In genomic region chr17:75345514-75346167, GRCh38 we compare ENCODE assay signal across 2 cellular contexts.
TF ChIP-seq lines count a peak whose summit lies in the region.

No MANE protein-coding gene starts in this region.

TF ChIP-seq in GM23338, 12 proteins besides CTCF, POLR2A, EP300 and RAD21:
- TF ChIP-seq NANOG (IDR thresholded peaks at IDR 0.05; ENCODE audit: borderline replicate concordance) (no peak; the same call in 1 of the 2 replicates), STAT1 (IDR thresholded peaks at IDR 0.05; ENCODE audit: unreplicated experiment) (no peak), REST (IDR thresholded peaks at IDR 0.05; ENCODE audit: unreplicated experiment) (no peak), ZNF462 (CRISPR knock-in tag; IDR thresholded peaks at IDR 0.05) (no peak), ZNF331 (CRISPR knock-in tag; IDR thresholded peaks at IDR 0.05; ENCODE audit: low read depth) (no peak), EZH2phosphoT487 (IDR thresholded peaks at IDR 0.05; ENCODE audit: unreplicated experiment) (no peak), ZNF114 (CRISPR knock-in tag; IDR thresholded peaks at IDR 0.05) (no peak), POLR2AphosphoS5 (IDR thresholded peaks at IDR 0.05; ENCODE audit: low read depth) (no peak), CREB1 (CRISPR knock-in tag; IDR thresholded peaks at IDR 0.05; ENCODE audit: low read depth) (no peak), EZH2 (IDR thresholded peaks at IDR 0.05; ENCODE audit: low read depth, unreplicated experiment) (no peak), JUNB (IDR thresholded peaks at IDR 0.05; ENCODE audit: unreplicated experiment) (no peak)
- TF ChIP-seq, protein P1, sequence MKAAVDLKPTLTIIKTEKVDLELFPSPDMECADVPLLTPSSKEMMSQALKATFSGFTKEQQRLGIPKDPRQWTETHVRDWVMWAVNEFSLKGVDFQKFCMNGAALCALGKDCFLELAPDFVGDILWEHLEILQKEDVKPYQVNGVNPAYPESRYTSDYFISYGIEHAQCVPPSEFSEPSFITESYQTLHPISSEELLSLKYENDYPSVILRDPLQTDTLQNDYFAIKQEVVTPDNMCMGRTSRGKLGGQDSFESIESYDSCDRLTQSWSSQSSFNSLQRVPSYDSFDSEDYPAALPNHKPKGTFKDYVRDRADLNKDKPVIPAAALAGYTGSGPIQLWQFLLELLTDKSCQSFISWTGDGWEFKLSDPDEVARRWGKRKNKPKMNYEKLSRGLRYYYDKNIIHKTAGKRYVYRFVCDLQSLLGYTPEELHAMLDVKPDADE (IDR thresholded peaks at IDR 0.05), result no peak
TF ChIP-seq in GM23338: peak in this region for 0.

TF ChIP-seq in GM12878, 131 proteins besides CTCF, POLR2A, EP300 and RAD21 (continued from another document and continues in another):
- TF ChIP-seq CREM (IDR thresholded peaks at IDR 0.05; ENCODE audit: low read depth), result 0 out of 2 replicates have a peak, but pooled peaks have one; percentile 13
- no peak for TF ChIP-seq HDAC2 (IDR thresholded peaks at IDR 0.05)
- TF ChIP-seq, protein P2, sequence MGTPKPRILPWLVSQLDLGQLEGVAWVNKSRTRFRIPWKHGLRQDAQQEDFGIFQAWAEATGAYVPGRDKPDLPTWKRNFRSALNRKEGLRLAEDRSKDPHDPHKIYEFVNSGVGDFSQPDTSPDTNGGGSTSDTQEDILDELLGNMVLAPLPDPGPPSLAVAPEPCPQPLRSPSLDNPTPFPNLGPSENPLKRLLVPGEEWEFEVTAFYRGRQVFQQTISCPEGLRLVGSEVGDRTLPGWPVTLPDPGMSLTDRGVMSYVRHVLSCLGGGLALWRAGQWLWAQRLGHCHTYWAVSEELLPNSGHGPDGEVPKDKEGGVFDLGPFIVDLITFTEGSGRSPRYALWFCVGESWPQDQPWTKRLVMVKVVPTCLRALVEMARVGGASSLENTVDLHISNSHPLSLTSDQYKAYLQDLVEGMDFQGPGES (IDR thresholded peaks at IDR 0.05), result no peak
- peak; percentile 45; the same call in 1 of the 2 replicates for TF ChIP-seq MTA2 (IDR thresholded peaks at IDR 0.05; ENCODE audit: low read depth)
- peak; percentile 20; the same call in 1 of the 2 replicates for TF ChIP-seq SMC3 (IDR thresholded peaks at IDR 0.05; ENCODE audit: borderline replicate concordance, low read length)
- peak; percentile 98; the same call in 2 of the 3 replicates for TF ChIP-seq POU2F2 (IDR thresholded peaks at IDR 0.05; ENCODE audit: borderline replicate concordance, low read depth, low read length)
- no peak for TF ChIP-seq E2F8 (IDR thresholded peaks at IDR 0.05; ENCODE audit: low read depth, partially characterized antibody)
- no peak for TF ChIP-seq MYB (IDR thresholded peaks at IDR 0.05; ENCODE audit: borderline replicate concordance, low read depth, low read length)
- TF ChIP-seq POLR2AphosphoS5 (IDR thresholded peaks at IDR 0.05; ENCODE audit: low read length), result no peak
- no peak for TF ChIP-seq RCOR1 (conservative IDR thresholded peaks at IDR 0.05; ENCODE audit: low read depth, low read length)
- TF ChIP-seq PKNOX1 (IDR thresholded peaks at IDR 0.05), result peak; percentile 93
- peak; percentile 11 to 30; a peak in 2 of 4 replicates for TF ChIP-seq IKZF2 (IDR thresholded peaks at IDR 0.05)
- TF ChIP-seq CHD2 (IDR thresholded peaks at IDR 0.05; ENCODE audit: borderline replicate concordance, low read depth, low read length), result peak; percentile 67; the same call in 1 of the 2 replicates
- no peak; the same call in 1 of the 2 replicates for TF ChIP-seq MXI1 (IDR thresholded peaks at IDR 0.05; ENCODE audit: low read depth, low read length)
- no peak for TF ChIP-seq ZBTB4 (CRISPR knock-in tag; IDR thresholded peaks at IDR 0.05)
- TF ChIP-seq IKZF1 (conservative IDR thresholded peaks at IDR 0.05), result 0 out of 2 replicates have a peak, but pooled peaks have one; percentile 36
- TF ChIP-seq BMI1 (IDR thresholded peaks at IDR 0.05; ENCODE audit: borderline replicate concordance), result no peak
- TF ChIP-seq RUNX3 (IDR thresholded peaks at IDR 0.05; ENCODE audit: low read length), result peak; percentile 88
- no peak for TF ChIP-seq NFYA (IDR thresholded peaks at IDR 0.05; ENCODE audit: borderline replicate concordance, low read depth, low read length)
- TF ChIP-seq JUNB (IDR thresholded peaks at IDR 0.05), result no peak
- no peak for TF ChIP-seq RFX5 (IDR thresholded peaks at IDR 0.05; ENCODE audit: low read depth, low read length)
- no peak for TF ChIP-seq EED (IDR thresholded peaks at IDR 0.05; ENCODE audit: low read depth)
- no peak for TF ChIP-seq SREBF2 (IDR thresholded peaks at IDR 0.05; ENCODE audit: low read length)
- no peak for TF ChIP-seq ZNF274 (IDR thresholded peaks at IDR 0.05; ENCODE audit: insufficient read depth, insufficient read length)
- no peak; the same call in 1 of the 2 replicates for TF ChIP-seq ZNF384 (IDR thresholded peaks at IDR 0.05; ENCODE audit: borderline replicate concordance, low read depth, low read length)
- TF ChIP-seq TAF1 (IDR thresholded peaks at IDR 0.05; ENCODE audit: borderline replicate concordance, low read depth, low read length), result peak; percentile 58; the same call in 1 of the 2 replicates
- no peak for TF ChIP-seq ZNF687 (IDR thresholded peaks at IDR 0.05)
- TF ChIP-seq, protein P3, sequence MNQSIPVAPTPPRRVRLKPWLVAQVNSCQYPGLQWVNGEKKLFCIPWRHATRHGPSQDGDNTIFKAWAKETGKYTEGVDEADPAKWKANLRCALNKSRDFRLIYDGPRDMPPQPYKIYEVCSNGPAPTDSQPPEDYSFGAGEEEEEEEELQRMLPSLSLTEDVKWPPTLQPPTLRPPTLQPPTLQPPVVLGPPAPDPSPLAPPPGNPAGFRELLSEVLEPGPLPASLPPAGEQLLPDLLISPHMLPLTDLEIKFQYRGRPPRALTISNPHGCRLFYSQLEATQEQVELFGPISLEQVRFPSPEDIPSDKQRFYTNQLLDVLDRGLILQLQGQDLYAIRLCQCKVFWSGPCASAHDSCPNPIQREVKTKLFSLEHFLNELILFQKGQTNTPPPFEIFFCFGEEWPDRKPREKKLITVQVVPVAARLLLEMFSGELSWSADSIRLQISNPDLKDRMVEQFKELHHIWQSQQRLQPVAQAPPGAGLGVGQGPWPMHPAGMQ (IDR thresholded peaks at IDR 0.05; ENCODE audit: borderline replicate concordance), result no peak
- TF ChIP-seq NKRF (conservative IDR thresholded peaks at IDR 0.05), result no peak
- TF ChIP-seq BHLHE40 (IDR thresholded peaks at IDR 0.05; ENCODE audit: borderline replicate concordance in 1 of 2, low read depth in 2 of 2, low read length in 1 of 2), result peak in 1 of 2 experiments; percentile 28; a peak in 3 of 4 replicates
- TF ChIP-seq ZNF217 (IDR thresholded peaks at IDR 0.05), result 0 out of 2 replicates have a peak, but pooled peaks have one; percentile 8
- no peak for TF ChIP-seq ZBED1 (IDR thresholded peaks at IDR 0.05; ENCODE audit: borderline replicate concordance)
- TF ChIP-seq SMAD5 (IDR thresholded peaks at IDR 0.05; ENCODE audit: low read depth), result peak; percentile 73; the same call in 1 of the 2 replicates
